In genomic region chr2:71721669-71722068, GRCh38 we compare ENCODE assay signal across 33 cellular contexts.
DNase-seq lines count a peak whose midpoint lies in the region; ATAC-seq and TF ChIP-seq lines count a peak whose summit lies in the region.
"Had no signal": no experiment of that assay in that cellular context is flagged by ENCODE, and none has a peak within 500 bp of the region (broad histone marks: within the 10 kb centered on the region; RNA-seq: fewer than 3 reads in every experiment).

No MANE protein-coding gene starts in this region.

- peaks cover 32% of the 10 kb centered on the region for H3K4me1 ChIP-seq in right cardiac atrium (ENCODE audit: control insufficient read depth, insufficient read depth, low read length)
- H3K4me1 ChIP-seq in smooth muscle cell (ENCODE audit: low read depth) = peaks cover 13% of the 10 kb centered on the region

- H3K27me3 ChIP-seq in right cardiac atrium (ENCODE audit: control insufficient read depth, insufficient read depth) (no peaks in the 10 kb centered on the region), smooth muscle cell (ENCODE audit: low read depth) (no peaks in the 10 kb centered on the region)
- H3K27me3 ChIP-seq: body of pancreas, hepatocyte, left lung, ovary, testis had no signal

- peaks cover 4% of the 10 kb centered on the region for H3K4me1 Mint-ChIP-seq in progenitor cell of endocrine pancreas (ENCODE audit: low read depth)
- H3K4me1 Mint-ChIP-seq: activated CD4-positive, alpha-beta T cell treated with anti-CD3 and anti-CD28 coated beads for 36 hours; B cell; CD8-positive, alpha-beta memory T cell; stimulated activated memory B cell treated with anti-CD40 and anti-IgM and Interleukin-4, amounts not matched to agents 10 μg/mL and 1 μg/mL and 100 μg/mL, for 72 hours had no signal

- H2AFZ ChIP-seq in smooth muscle cell (ENCODE audit: low read depth) = no peak overlapping the region
- H2AFZ ChIP-seq: hepatocyte had no signal

- no peak for ATAC-seq in right cardiac atrium
- no peak for ATAC-seq in left ventricle myocardium superior
- ATAC-seq in left lobe of liver = peak; percentile 59
- ATAC-seq: activated CD4-positive, alpha-beta T cell treated with anti-CD3 and anti-CD28 coated beads for 36 hours; body of pancreas; left lung; natural killer cell treated with Interleukin-12 subunit alpha and Interleukin-12 subunit beta and Interleukin-15 and Interleukin-18, amount 100 ng/mL, for 72 hours; PC-3; stimulated activated memory B cell treated with anti-CD40 and anti-IgM and Interleukin-4, amounts not matched to agents 10 μg/mL and 1 μg/mL and 100 μg/mL, for 72 hours had no signal

- H3K9me3 ChIP-seq in right cardiac atrium (ENCODE audit: control insufficient read depth, low read length) (no peaks in the 10 kb centered on the region), smooth muscle cell (replicated peaks; ENCODE audit: low read depth) (no peaks in the 10 kb centered on the region)
- H3K9me3 ChIP-seq: body of pancreas, ovary, testis had no signal

- no peak overlapping the region for H3K4me3 Mint-ChIP-seq in progenitor cell of endocrine pancreas (ENCODE audit: low read depth)
- H3K4me3 Mint-ChIP-seq: activated CD4-positive, alpha-beta T cell treated with anti-CD3 and anti-CD28 coated beads for 36 hours; B cell; CD8-positive, alpha-beta memory T cell; IgD-negative memory B cell; natural killer cell treated with Interleukin-12 subunit alpha and Interleukin-12 subunit beta and Interleukin-15 and Interleukin-18, amount 100 ng/mL, for 72 hours; stimulated activated memory B cell treated with anti-CD40 and anti-IgM and Interleukin-4, amounts not matched to agents 10 μg/mL and 1 μg/mL and 100 μg/mL, for 72 hours had no signal

- intact Hi-C loops in right cardiac atrium (cut with DNase I) = no loop called here
- intact Hi-C loops in left ventricle myocardium superior (cut with micrococcal nuclease) = no loop called here

- DNase-seq in right cardiac atrium (no peak), left ventricle myocardium superior (no peak), left lobe of liver (ENCODE audit: low spot score) (no peak), smooth muscle cell (lab: John Stamatoyannopoulos, UW; ENCODE audit: unreplicated experiment) (no peak), NCI-H2029 treated with DMSO at 0.1 percent for 48 hours (lab: John Stamatoyannopoulos, UW) (no peak), progenitor cell of endocrine pancreas (ENCODE audit: low spot score, unreplicated experiment) (no peak), DMS53 treated with DMSO at 0.1 percent for 48 hours (lab: John Stamatoyannopoulos, UW; ENCODE audit: unreplicated experiment) (no peak), NCI-H226 (no peak)
- DNase-seq: activated CD4-positive, alpha-beta T cell treated with anti-CD3 and anti-CD28 coated beads for 36 hours; activated CD8-positive, alpha-beta memory T cell treated with anti-CD3 and anti-CD28 coated beads for 24 hours; activated effector memory CD4-positive, alpha-beta T cell treated with Interleukin-2 at 50 U/mL for 16 hours; body of pancreas; CD8-positive, alpha-beta memory T cell; DMS153; effector CD4-positive, alpha-beta T cell; left lung; midbrain; NCI-H1092; NCI-H1694 treated with DMSO at 0.1 percent for 48 hours; NCI-H2171 treated with DMSO at 0.1 percent for 48 hours; NCI-H524; ovary; PC-3; Right ventricle myocardium superior; stimulated activated CD4-positive, alpha-beta T cell treated with anti-CD3 and anti-CD28 coated beads, Interleukin-12 subunit alpha, Interleukin-12 subunit beta, amount 100 ng/mL, for 4 hours; stimulated activated CD4-positive, alpha-beta T cell treated with anti-CD3 and anti-CD28 coated beads, Interleukin-4, amount 100 ng/mL, for 4 hours; T-helper 2 cell; testis had no signal

- no peak overlapping the region for H3K9ac ChIP-seq in smooth muscle cell (ENCODE audit: low read depth)

- no peaks in the 10 kb centered on the region for H3F3A ChIP-seq in smooth muscle cell (ENCODE audit: low read depth)

- H3K4me2 ChIP-seq in smooth muscle cell = peak overlapping the region; percentile 21
- H3K4me2 ChIP-seq: hepatocyte had no signal

- H3K27ac ChIP-seq in right cardiac atrium (ENCODE audit: low read length) = peak overlapping the region; percentile 57
- peak overlapping the region; percentile 72 for H3K27ac ChIP-seq in smooth muscle cell (ENCODE audit: low read depth)
- H3K27ac ChIP-seq: body of pancreas, hepatocyte, ovary had no signal

- no peaks in the 10 kb centered on the region for H3K79me2 ChIP-seq in smooth muscle cell (ENCODE audit: low read depth)
- H3K79me2 ChIP-seq: hepatocyte had no signal

- H3K27ac Mint-ChIP-seq in progenitor cell of endocrine pancreas = no peak overlapping the region
- H3K27ac Mint-ChIP-seq: activated CD4-positive, alpha-beta T cell treated with anti-CD3 and anti-CD28 coated beads for 36 hours; B cell; CD8-positive, alpha-beta memory T cell; IgD-negative memory B cell; natural killer cell treated with Interleukin-12 subunit alpha and Interleukin-12 subunit beta and Interleukin-15 and Interleukin-18, amount 100 ng/mL, for 72 hours; stimulated activated memory B cell treated with anti-CD40 and anti-IgM and Interleukin-4, amounts not matched to agents 10 μg/mL and 1 μg/mL and 100 μg/mL, for 72 hours had no signal

- peaks cover 6% of the 10 kb centered on the region for H3K9me3 Mint-ChIP-seq in progenitor cell of endocrine pancreas (ENCODE audit: low read depth)
- H3K9me3 Mint-ChIP-seq: IgD-negative memory B cell had no signal

- no peaks in the 10 kb centered on the region for H3K36me3 Mint-ChIP-seq in progenitor cell of endocrine pancreas (ENCODE audit: insufficient read depth)
- H3K36me3 Mint-ChIP-seq: CD8-positive, alpha-beta memory T cell; stimulated activated memory B cell treated with anti-CD40 and anti-IgM and Interleukin-4, amounts not matched to agents 10 μg/mL and 1 μg/mL and 100 μg/mL, for 72 hours had no signal

- H3K4me3 ChIP-seq in right cardiac atrium (ENCODE audit: low read length) = no peak overlapping the region
- no peak overlapping the region for H3K4me3 ChIP-seq in smooth muscle cell
- H3K4me3 ChIP-seq: body of pancreas, hepatocyte, left lung, ovary, testis had no signal

- 41% methylated on average over 2 of the region's 2 CpGs for WGBS in right cardiac atrium
- 65% methylated on average over 2 of the region's 2 CpGs for WGBS in smooth muscle cell (ENCODE audit: low lambda C conversion rate)

- no peaks in the 10 kb centered on the region for H4K20me1 ChIP-seq in smooth muscle cell (ENCODE audit: low read depth)

- TF ChIP-seq CTCF in smooth muscle cell (IDR thresholded peaks at IDR 0.05; ENCODE audit: borderline replicate concordance, insufficient read depth, poor library complexity, severe bottlenecking) (no peak), progenitor cell of endocrine pancreas (IDR thresholded peaks at IDR 0.05; ENCODE audit: unreplicated experiment) (no peak)

- H3K36me3 ChIP-seq in smooth muscle cell (ENCODE audit: low read depth) = no peaks in the 10 kb centered on the region
- H3K36me3 ChIP-seq: left lung, ovary had no signal

- peaks cover 3% of the 10 kb centered on the region for H3K27me3 Mint-ChIP-seq in progenitor cell of endocrine pancreas
- H3K27me3 Mint-ChIP-seq: B cell; stimulated activated memory B cell treated with anti-CD40 and anti-IgM and Interleukin-4, amounts not matched to agents 10 μg/mL and 1 μg/mL and 100 μg/mL, for 72 hours had no signal
